Comparison of ENCODE assay signal across 8 cellular contexts in genomic region chr3:48445277-48445882, GRCh38. TPM values are rescaled to one million over a fixed set of nuclear protein-coding genes. Genes with fewer than 3 reads are reported as not detected.
DNase-seq lines count a peak whose midpoint lies in the region; ATAC-seq and TF ChIP-seq lines count a peak whose summit lies in the region.
"Had no signal": no experiment of that assay in that cellular context is flagged by ENCODE, and none has a peak within 500 bp of the region (broad histone marks: within the 10 kb centered on the region; RNA-seq: fewer than 3 reads in every experiment).

No MANE protein-coding gene starts in this region.

- peaks cover 29% of the 10 kb centered on the region for H3K4me1 Mint-ChIP-seq in progenitor cell of endocrine pancreas (ENCODE audit: low read depth)

- TF ChIP-seq CTCF in GM12865 (IDR thresholded peaks at IDR 0.05; ENCODE audit: insufficient read depth, low read depth, low read length, missing control alignments) (no peak), OCI-LY3 (IDR thresholded peaks at IDR 0.05; ENCODE audit: low read depth, low read length) (no peak), progenitor cell of endocrine pancreas (IDR thresholded peaks at IDR 0.05; ENCODE audit: unreplicated experiment) (no peak)

- H3K27me3 ChIP-seq in OCI-LY3 (ENCODE audit: low read depth, low read length), result no peaks in the 10 kb centered on the region
- H3K27me3 ChIP-seq in esophagus (ENCODE audit: control insufficient read depth in 1 of 2, insufficient read depth in 2 of 2, low read length in 2 of 2), result no peaks in the 10 kb centered on the region

- peaks cover 22% of the 10 kb centered on the region for H3K36me3 ChIP-seq in OCI-LY3 (replicated peaks; ENCODE audit: low read depth, low read length)
- H3K36me3 ChIP-seq in esophagus (ENCODE audit: control insufficient read depth in 2 of 2, insufficient read depth in 2 of 2, low read length in 1 of 2), result peaks cover 0 to 12% of the 10 kb centered on the region in 2 donors

- H3K27me3 Mint-ChIP-seq in progenitor cell of endocrine pancreas, result no peaks in the 10 kb centered on the region

- no peak overlapping the region for H2AFZ ChIP-seq in OCI-LY3 (ENCODE audit: low read depth, low read length)

- peak overlapping the region; percentile 95; the same call in 1 of the 2 replicates for H3K4me3 ChIP-seq in GM12865 (ENCODE audit: low read depth, low read length)
- peak overlapping the region; percentile 89 for H3K4me3 ChIP-seq in OCI-LY3 (ENCODE audit: low read length)
- H3K4me3 ChIP-seq in esophagus (ENCODE audit: low read depth in 1 of 2, low read length in 2 of 2), result no peak overlapping the region

- peaks cover 63% of the 10 kb centered on the region for H3K79me2 ChIP-seq in OCI-LY3 (ENCODE audit: low read length)

- H3K36me3 Mint-ChIP-seq in progenitor cell of endocrine pancreas (ENCODE audit: insufficient read depth), result peaks cover 1% of the 10 kb centered on the region

- 57 to 68% methylated on average over 6 of the region's 6 CpGs for WGBS in esophagus, 2 donors

- H3K9me3 ChIP-seq in OCI-LY3 (ENCODE audit: insufficient read depth, low read length) (no peaks in the 10 kb centered on the region), esophagus (ENCODE audit: control insufficient read depth in 2 of 2, insufficient read depth in 1 of 2, low read depth in 1 of 2, low read length in 1 of 2) (no peaks in the 10 kb centered on the region)

- DNase-seq in GM12865 (ENCODE audit: low read depth) (no peak), progenitor cell of endocrine pancreas (ENCODE audit: low spot score, unreplicated experiment) (no peak), NOMO-1 treated with DMSO at 0.1 percent for 48 hours (lab: John Stamatoyannopoulos, UW; ENCODE audit: unreplicated experiment) (no peak), HuH-7 (ENCODE audit: low spot score) (no peak)
- DNase-seq: NCI-H510A had no signal

- no peaks in the 10 kb centered on the region for H3K9me3 Mint-ChIP-seq in progenitor cell of endocrine pancreas (ENCODE audit: low read depth)

- peak overlapping the region; percentile 83 for H3K4me3 Mint-ChIP-seq in progenitor cell of endocrine pancreas (ENCODE audit: low read depth)

- no peak overlapping the region for H3K9ac ChIP-seq in OCI-LY3 (ENCODE audit: low read length)

- H3K4me1 ChIP-seq in OCI-LY3 (ENCODE audit: low read length) (peaks cover 24% of the 10 kb centered on the region), esophagus (ENCODE audit: control insufficient read depth in 2 of 2, insufficient read depth in 2 of 2, low read length in 1 of 2) (peaks cover 0 to 2% of the 10 kb centered on the region in 2 donors)

- peaks cover 4% of the 10 kb centered on the region; the same call in 1 of the 2 replicates for H4K20me1 ChIP-seq in OCI-LY3 (ENCODE audit: insufficient read depth, low read length)

- peak overlapping the region; percentile 47 for H3K27ac Mint-ChIP-seq in progenitor cell of endocrine pancreas

- ATAC-seq in GM21825 (IDR thresholded peaks at IDR 0.05; ENCODE audit: unreplicated experiment), result no peak

- H3K27ac ChIP-seq in OCI-LY3 (ENCODE audit: low read length) (no peak overlapping the region), esophagus (ENCODE audit: low read depth in 2 of 2, low read length in 1 of 2) (peak overlapping the region; percentile 91 to 92)

- H3K4me2 ChIP-seq in OCI-LY3 (ENCODE audit: low read length), result peak overlapping the region; percentile 79

RNA-seq across cellular contexts. Expression of gene ATRIP, which starts 1.2 kb away (rescaled TPM):
- 1 to 10 TPM; 4.9 to 5.7 TPM for polyA plus RNA-seq in esophagus
- total RNA-seq in progenitor cell of endocrine pancreas, result 13.8 and 15.2 TPM in 2 replicates

RNA-seq across cellular contexts. Expression of gene TMA7, which starts 5.3 kb away (rescaled TPM):
- polyA plus RNA-seq in esophagus, result 100 to 1,000 TPM; 364 to 613 TPM
- total RNA-seq in progenitor cell of endocrine pancreas, result 236 and 253 TPM in 2 replicates

RNA-seq across cellular contexts. Expression of gene CCDC51, which starts 5.5 kb away (rescaled TPM):
- polyA plus RNA-seq in esophagus, result 10 to 100 TPM in 1 of 2 donors, 1 to 10 TPM in 1; 7.0 to 15.5 TPM
- 11.4 and 13.2 TPM in 2 replicates for total RNA-seq in progenitor cell of endocrine pancreas

RNA-seq across cellular contexts. Expression of gene PLXNB1, which starts 15.5 kb away (rescaled TPM):
- polyA plus RNA-seq in esophagus, result 100 to 1,000 TPM in 1 of 2 donors, 10 to 100 TPM in 1; 73.4 to 298 TPM
- total RNA-seq in progenitor cell of endocrine pancreas, result 535 and 543 TPM in 2 replicates

RNA-seq across cellular contexts. Expression of gene SHISA5, which starts 58.6 kb away (rescaled TPM):
- 10 to 100 TPM; 54.0 to 94.9 TPM for polyA plus RNA-seq in esophagus
- total RNA-seq in progenitor cell of endocrine pancreas, result 157 and 162 TPM in 2 replicates

Comparison
In these comparisons a context has a peak if more than half of its experiments do, and no peak if none do; other contexts are left out.
1. H3K4me3 ChIP-seq: peak in GM12865 (single experiment) and OCI-LY3 (single experiment); none in esophagus (0 of 2).